Comparison of ENCODE assay signal across 8 cellular contexts in the genomic region with DNA sequence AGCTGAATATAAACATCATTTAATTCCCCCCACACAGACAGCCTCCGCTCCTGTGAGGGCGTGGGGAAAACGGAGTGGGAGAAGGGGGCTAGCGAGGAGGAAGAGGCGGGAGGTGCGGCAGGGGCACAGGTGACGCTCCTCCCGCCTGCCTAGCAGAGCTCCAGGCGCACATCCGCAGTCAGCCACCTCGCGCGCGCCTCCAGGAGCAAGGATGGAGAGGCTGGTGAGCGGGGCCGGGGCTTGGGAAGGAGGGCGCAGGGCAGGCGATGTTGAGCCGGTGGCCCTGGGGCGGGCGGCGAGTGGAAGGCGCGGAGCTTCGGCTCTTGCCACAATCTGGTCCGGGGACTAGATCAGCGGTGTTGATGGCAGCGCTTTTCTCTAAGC. TPM values are rescaled to one million over a fixed set of nuclear protein-coding genes. Genes with fewer than 3 reads are reported as not detected.
DNase-seq lines count a peak whose midpoint lies in the region; ATAC-seq lines count a peak whose summit lies in the region.

A gene with protein sequence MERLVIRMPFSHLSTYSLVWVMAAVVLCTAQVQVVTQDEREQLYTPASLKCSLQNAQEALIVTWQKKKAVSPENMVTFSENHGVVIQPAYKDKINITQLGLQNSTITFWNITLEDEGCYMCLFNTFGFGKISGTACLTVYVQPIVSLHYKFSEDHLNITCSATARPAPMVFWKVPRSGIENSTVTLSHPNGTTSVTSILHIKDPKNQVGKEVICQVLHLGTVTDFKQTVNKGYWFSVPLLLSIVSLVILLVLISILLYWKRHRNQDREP (plus strand): TSS at position 155 of the 384 bp plus-strand sequence. CDS start 57 bp downstream, at position 212.

- no peaks in the 10 kb centered on the region for H3K27me3 ChIP-seq in thymus (ENCODE audit: control insufficient read depth, insufficient read depth)

- DNase-seq in GDM1 (lab: John Stamatoyannopoulos, UW) (peak; percentile 52), NCI-H82 (lab: John Stamatoyannopoulos, UW) (peak; percentile 84), activated gamma-delta T cell treated with Interleukin-2 at 50 U/mL for 16 hours (peak; percentile 22), germinal center (ENCODE audit: low spot score) (peak; percentile 4), occipital lobe (lab: John Stamatoyannopoulos, UW) (peak; percentile 69)

- WGBS in thymus: under 1% methylated on average over 28 of the region's 28 CpGs

- ATAC-seq in HG02840 (IDR thresholded peaks at IDR 0.05; ENCODE audit: low FRiP score, unreplicated experiment): peak; percentile 49
- no peak for ATAC-seq in HG03571 (IDR thresholded peaks at IDR 0.05; ENCODE audit: unreplicated experiment)

- peak within 1 kb of the TSS; percentile 84 for H3K4me3 ChIP-seq in thymus (ENCODE audit: low read length)

- H3K36me3 ChIP-seq in thymus (ENCODE audit: control insufficient read depth, insufficient read depth): no peaks in the 10 kb centered on the region

- H3K9me3 ChIP-seq in thymus (ENCODE audit: control insufficient read depth): no peaks in the 10 kb centered on the region

- peaks cover 12% of the 10 kb centered on the region for H3K4me1 ChIP-seq in thymus (ENCODE audit: control insufficient read depth, insufficient read depth, low read length)

- H3K27ac ChIP-seq in thymus (ENCODE audit: low read depth): peak within 1 kb of the TSS; percentile 86

RNA-seq across cellular contexts. Expression of the gene that starts here (rescaled TPM):
- total RNA-seq in occipital lobe: 41.6 TPM
- polyA plus RNA-seq in thymus: 23.5 TPM

Comparison
In these comparisons a context has a peak if more than half of its experiments do, and no peak if none do; other contexts are left out.
1. DNase-seq: peak in every context shown above with its lines; median percentile 84 in NCI-H82; 69 in occipital lobe; 52 in GDM1; 22 in activated gamma-delta T cell treated with Interleukin-2 at 50 U/mL for 16 hours; 4 in germinal center.